20 cellular contexts compared by ENCODE assay signal in genomic region chr3:169710619-169711018, GRCh38. TPM values are rescaled to one million over a fixed set of nuclear protein-coding genes. Genes with fewer than 3 reads are reported as not detected.
"Had no signal": no experiment of that assay in that cellular context is flagged by ENCODE, and none has a peak within 500 bp of the region (broad histone marks: within the 10 kb centered on the region; RNA-seq: fewer than 3 reads in every experiment).

No MANE protein-coding gene starts in this region.

- H3K27me3 ChIP-seq: hepatocyte, neutrophil, right lobe of liver, tibial artery, upper lobe of right lung had no signal

- H3K36me3 Mint-ChIP-seq: stimulated activated effector memory CD8-positive, alpha-beta T cell treated with anti-CD3 and anti-CD28 coated beads, Interleukin-12 subunit alpha, Interleukin-12 subunit beta, amount 100 ng/mL, for 72 hours had no signal

- H3K79me2 ChIP-seq: hepatocyte had no signal

- H3K27ac ChIP-seq: hepatocyte, neutrophil, psoas muscle, right lobe of liver, tibial artery, upper lobe of right lung had no signal

- H3K9me3 Mint-ChIP-seq: dendritic cell treated with granulocyte-macrophage colony-stimulating factor and Interleukin-4, amounts not matched to agents 40 ng/mL and 50 ng/mL, for 4 days; stimulated activated effector memory CD8-positive, alpha-beta T cell treated with anti-CD3 and anti-CD28 coated beads, Interleukin-12 subunit alpha, Interleukin-12 subunit beta, amount 100 ng/mL, for 72 hours had no signal

- H3K27ac Mint-ChIP-seq: dendritic cell treated with granulocyte-macrophage colony-stimulating factor and Interleukin-4, amounts not matched to agents 40 ng/mL and 50 ng/mL, for 4 days; naive thymus-derived CD8-positive, alpha-beta T cell; stimulated activated effector memory CD8-positive, alpha-beta T cell treated with anti-CD3 and anti-CD28 coated beads, Interleukin-12 subunit alpha, Interleukin-12 subunit beta, amount 100 ng/mL, for 72 hours had no signal

- H3K4me3 ChIP-seq: hepatocyte, mucosa of descending colon, psoas muscle, right lobe of liver, tibial artery, upper lobe of right lung had no signal

- H3K4me1 Mint-ChIP-seq: naive thymus-derived CD8-positive, alpha-beta T cell; stimulated activated effector memory CD8-positive, alpha-beta T cell treated with anti-CD3 and anti-CD28 coated beads, Interleukin-12 subunit alpha, Interleukin-12 subunit beta, amount 100 ng/mL, for 72 hours had no signal

- DNase-seq: cerebellar nuclear complex; erythroblast; head of caudate nucleus; kidney glomerular epithelial cell; mucosa of descending colon; naive thymus-derived CD8-positive, alpha-beta T cell; psoas muscle; retina; right lobe of liver; stimulated activated CD4-positive, alpha-beta T cell treated with anti-CD3 and anti-CD28 coated beads, Interleukin-4, amount 100 ng/mL, for 1 hour; stimulated activated CD8-positive, alpha-beta memory T cell treated with anti-CD3 and anti-CD28 coated beads, Interleukin-4, amount 100 ng/mL, for 48 hours; stimulated activated naive CD8-positive, alpha-beta T cell treated with anti-CD3 and anti-CD28 coated beads, Interleukin-15, Interleukin-2, amounts not matched to agents 100 U/mL and 50 U/mL, for 24 hours; tibial artery; upper lobe of right lung had no signal

- H3K4me1 ChIP-seq: psoas muscle, right lobe of liver, tibial artery, upper lobe of right lung had no signal

- H3K4me3 Mint-ChIP-seq: dendritic cell treated with granulocyte-macrophage colony-stimulating factor and Interleukin-4, amounts not matched to agents 40 ng/mL and 50 ng/mL, for 4 days; naive thymus-derived CD8-positive, alpha-beta T cell; stimulated activated effector memory CD8-positive, alpha-beta T cell treated with anti-CD3 and anti-CD28 coated beads, Interleukin-12 subunit alpha, Interleukin-12 subunit beta, amount 100 ng/mL, for 72 hours had no signal

- FAIRE-seq: islet of Langerhans had no signal

- H3K27me3 Mint-ChIP-seq: dendritic cell treated with granulocyte-macrophage colony-stimulating factor and Interleukin-4, amounts not matched to agents 40 ng/mL and 50 ng/mL, for 4 days had no signal

- ATAC-seq: mucosa of descending colon; naive thymus-derived CD8-positive, alpha-beta T cell; psoas muscle; right lobe of liver; stimulated activated effector memory CD8-positive, alpha-beta T cell treated with anti-CD3 and anti-CD28 coated beads, Interleukin-12 subunit alpha, Interleukin-12 subunit beta, amount 100 ng/mL, for 72 hours; stimulated activated naive CD8-positive, alpha-beta T cell treated with anti-CD3 and anti-CD28 coated beads, Interleukin-15, Interleukin-2, amounts not matched to agents 100 U/mL and 50 U/mL, for 24 hours; upper lobe of right lung had no signal

- H2AFZ ChIP-seq: hepatocyte had no signal

- H3K4me2 ChIP-seq: hepatocyte had no signal

- H3K9me3 ChIP-seq: mucosa of descending colon, neutrophil, psoas muscle, right lobe of liver, tibial artery, upper lobe of right lung had no signal

- H3K36me3 ChIP-seq: neutrophil, right lobe of liver, tibial artery, upper lobe of right lung had no signal

RNA-seq across cellular contexts. Expression of gene MECOM, which starts 47.1 kb away (rescaled TPM):
- total RNA-seq: naive thymus-derived CD8-positive, alpha-beta T cell had no signal
- polyA plus RNA-seq: naive thymus-derived CD8-positive, alpha-beta T cell had no signal

RNA-seq across cellular contexts. Expression of gene TERC, which starts 54.2 kb away (rescaled TPM):
- polyA plus RNA-seq: neural cell had no signal

RNA-seq across cellular contexts. Expression of gene ACTRT3, which starts 58.7 kb away (rescaled TPM):
- polyA plus RNA-seq: neural cell had no signal
